Comparison of ENCODE assay signal across 11 cellular contexts in the genomic region with DNA sequence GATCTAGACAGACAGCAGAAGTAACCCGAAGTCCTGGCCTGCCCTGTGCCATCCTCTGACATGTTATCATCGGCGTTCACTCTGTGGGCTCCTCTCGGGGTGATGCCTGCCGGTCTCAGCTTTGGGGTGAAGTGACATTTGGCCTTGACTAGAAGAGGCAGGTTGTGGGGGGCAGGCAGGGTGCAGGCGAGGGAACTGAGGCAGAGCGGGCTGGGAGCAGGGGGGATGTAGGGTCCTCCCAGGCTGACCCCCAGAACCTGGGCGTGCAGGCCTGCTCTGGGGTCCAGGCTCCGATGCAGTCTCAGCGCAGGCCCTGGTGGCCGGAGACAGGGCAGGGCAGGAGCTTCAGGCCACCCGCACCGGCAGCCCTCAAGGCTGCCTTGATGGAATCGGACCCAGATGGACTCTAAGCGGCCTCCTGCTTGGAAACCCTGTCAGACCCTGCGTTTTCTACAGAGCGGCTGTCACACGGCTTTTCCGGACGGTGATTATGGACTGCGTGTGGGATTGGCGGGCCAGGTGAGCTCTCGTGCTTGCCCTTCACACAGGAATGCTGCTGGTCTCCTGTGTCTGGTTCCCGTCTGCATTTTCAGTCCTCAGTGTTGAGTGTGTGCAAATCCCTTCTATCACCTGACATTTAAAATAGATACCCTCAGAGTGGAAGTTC. TPM values are rescaled to one million over a fixed set of nuclear protein-coding genes. Genes with fewer than 3 reads are reported as not detected.
A peak's percentile ranks its signal among the peaks of the same experiment; 100 is the strongest.
DNase-seq lines count a peak whose midpoint lies in the region; ATAC-seq and TF ChIP-seq lines count a peak whose summit lies in the region.
"Had no signal": no experiment of that assay in that cellular context is flagged by ENCODE, and none has a peak within 500 bp of the region (broad histone marks: within the 10 kb centered on the region; RNA-seq: fewer than 3 reads in every experiment).

No MANE protein-coding gene starts in this region.

- ATAC-seq in GM19455 (IDR thresholded peaks at IDR 0.05; ENCODE audit: unreplicated experiment) (no peak), foreskin keratinocyte (no peak), GM19328 (IDR thresholded peaks at IDR 0.05; ENCODE audit: unreplicated experiment) (no peak)

- in situ Hi-C loops in astrocyte of the cerebellum (cut with HindIII; ENCODE audit: low sequenced_read_pairs) = no loop called here

- no peaks in the 10 kb centered on the region for H3K9me3 ChIP-seq in iPS-18a (ENCODE audit: control insufficient read depth, low read depth, low read length)

- H3K4me3 ChIP-seq in astrocyte of the cerebellum (ENCODE audit: low read depth, low read length) (peak overlapping the region; percentile 41), iPS-18a (ENCODE audit: low read length) (peak overlapping the region; percentile 45), skeletal muscle cell (ENCODE audit: low read depth, low read length) (peak overlapping the region; percentile 51)
- H3K4me3 ChIP-seq: SK-N-MC had no signal

- H3K27ac ChIP-seq in iPS-18a (ENCODE audit: low read length) (no peak overlapping the region), foreskin keratinocyte (no peak overlapping the region)
- H3K27ac ChIP-seq: SK-N-MC had no signal

- TF ChIP-seq CTCF in astrocyte of the cerebellum (IDR thresholded peaks at IDR 0.05; ENCODE audit: low read depth, low read length, missing control alignments) (no peak), foreskin keratinocyte (conservative IDR thresholded peaks at IDR 0.05) (no peak)

- H3K36me3 ChIP-seq in iPS-18a (ENCODE audit: control insufficient read depth, low read depth, low read length) = no peaks in the 10 kb centered on the region

- H3K9ac ChIP-seq in iPS-18a (ENCODE audit: low read length) = no peak overlapping the region

- peaks cover 15% of the 10 kb centered on the region for H3K4me1 ChIP-seq in iPS-18a (ENCODE audit: control insufficient read depth, low read depth, low read length)
- no peaks in the 10 kb centered on the region for H3K4me1 ChIP-seq in foreskin keratinocyte

- no peaks in the 10 kb centered on the region for H3K27me3 ChIP-seq in iPS-18a (ENCODE audit: control insufficient read depth, insufficient read depth, low read length)
- H3K27me3 ChIP-seq in foreskin keratinocyte = no peaks in the 10 kb centered on the region

- DNase-seq in ELF-1 (ENCODE audit: low read depth, low spot score) (peak; percentile 47), astrocyte of the cerebellum (ENCODE audit: low read depth) (no peak), skeletal muscle cell (ENCODE audit: low read depth) (no peak), foreskin keratinocyte (no peak)
- no peak for DNase-seq in activated naive CD4-positive, alpha-beta T cell (lab: John Stamatoyannopoulos, UW)
- DNase-seq: stimulated activated CD4-positive, alpha-beta T cell treated with anti-CD3 and anti-CD28 coated beads, Interleukin-12 subunit alpha, Interleukin-12 subunit beta, amount 100 ng/mL, for 4 hours; stimulated activated naive CD4-positive, alpha-beta T cell had no signal

RNA-seq across cellular contexts. Expression of a gene that starts 0.8 kb away (rescaled TPM):
- total RNA-seq in foreskin keratinocyte = 0.04 TPM in 1 of 2 replicates, not detected in the other
- not detected in 2 replicates for polyA plus RNA-seq in foreskin keratinocyte
